In the genomic region with DNA sequence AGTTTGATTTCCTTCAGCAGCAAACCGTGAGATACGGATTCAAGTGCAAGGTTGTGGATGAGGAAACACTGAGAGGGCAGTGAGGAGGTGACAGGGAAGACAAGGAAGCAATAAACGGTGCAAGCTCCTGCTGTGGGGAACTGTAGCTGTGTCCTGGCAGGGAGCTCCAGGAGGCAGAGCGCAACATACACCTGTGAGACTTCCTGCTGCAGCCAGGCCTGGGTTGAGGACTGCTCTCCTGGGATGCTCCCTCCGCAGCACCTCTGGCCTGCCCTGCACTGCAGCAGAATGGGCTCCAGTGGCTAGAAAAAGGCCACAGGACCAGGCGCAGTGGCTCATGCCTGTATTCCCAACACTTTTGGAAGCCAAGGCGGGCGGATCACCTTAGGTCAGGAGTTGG, we compare ENCODE assay signal across 28 cellular contexts.
"Had no signal": no experiment of that assay in that cellular context is flagged by ENCODE, and none has a peak within 500 bp of the region (broad histone marks: within the 10 kb centered on the region; RNA-seq: fewer than 3 reads in every experiment).

No MANE protein-coding gene starts in this region.

- H3K27ac Mint-ChIP-seq: activated CD4-positive, alpha-beta memory T cell treated with anti-CD3 and anti-CD28 coated beads for 36 hours; activated naive CD4-positive, alpha-beta T cell treated with anti-CD3 and anti-CD28 coated beads for 36 hours; activated naive CD8-positive, alpha-beta T cell treated with anti-CD3 and anti-CD28 coated beads for 36 hours; activated T-helper 1 cell treated with anti-CD3 and anti-CD28 coated beads, Interleukin-12 subunit alpha, Interleukin-12 subunit beta, Interleukin-2, Interleukin-4 antibody, amounts not matched to agents 30 ng/mL and 10 ng/mL and 1 ng/mL, durations not matched to agents 14 hours and 24 hours and 36 hours; effector memory CD8-positive, alpha-beta T cell; naive B cell; T-helper 2 cell treated with Interferon-gamma antibody and Interleukin-4, amounts not matched to agents 5 μg/mL and 100 μg/mL, for 36 hours had no signal

- H3K27ac ChIP-seq: adrenal gland, body of pancreas, coronary artery, dorsolateral prefrontal cortex, gastroesophageal sphincter, testis, transverse colon, VCaP had no signal

- H3K4me3 Mint-ChIP-seq: activated CD4-positive, alpha-beta memory T cell treated with anti-CD3 and anti-CD28 coated beads for 36 hours; activated naive CD4-positive, alpha-beta T cell treated with anti-CD3 and anti-CD28 coated beads for 36 hours; activated naive CD8-positive, alpha-beta T cell treated with anti-CD3 and anti-CD28 coated beads for 36 hours; activated T-helper 1 cell treated with anti-CD3 and anti-CD28 coated beads, Interleukin-12 subunit alpha, Interleukin-12 subunit beta, Interleukin-2, Interleukin-4 antibody, amounts not matched to agents 30 ng/mL and 10 ng/mL and 1 ng/mL, durations not matched to agents 14 hours and 24 hours and 36 hours; effector memory CD8-positive, alpha-beta T cell; naive B cell; neural crest cell; T-helper 2 cell treated with Interferon-gamma antibody and Interleukin-4, amounts not matched to agents 5 μg/mL and 100 μg/mL, for 36 hours had no signal

- H3K9me3 Mint-ChIP-seq: activated CD4-positive, alpha-beta memory T cell treated with anti-CD3 and anti-CD28 coated beads for 36 hours; activated naive CD4-positive, alpha-beta T cell treated with anti-CD3 and anti-CD28 coated beads for 36 hours; activated naive CD8-positive, alpha-beta T cell treated with anti-CD3 and anti-CD28 coated beads for 36 hours; activated T-helper 1 cell treated with anti-CD3 and anti-CD28 coated beads, Interleukin-12 subunit alpha, Interleukin-12 subunit beta, Interleukin-2, Interleukin-4 antibody, amounts not matched to agents 30 ng/mL and 10 ng/mL and 1 ng/mL, durations not matched to agents 14 hours and 24 hours and 36 hours; effector memory CD8-positive, alpha-beta T cell; naive B cell; neural crest cell; T-helper 2 cell treated with Interferon-gamma antibody and Interleukin-4, amounts not matched to agents 5 μg/mL and 100 μg/mL, for 36 hours had no signal

- H3K4me3 ChIP-seq: adrenal gland, body of pancreas, coronary artery, dorsolateral prefrontal cortex, gastroesophageal sphincter, testis, transverse colon had no signal

- H3K27me3 Mint-ChIP-seq: activated CD4-positive, alpha-beta memory T cell treated with anti-CD3 and anti-CD28 coated beads for 36 hours; activated naive CD8-positive, alpha-beta T cell treated with anti-CD3 and anti-CD28 coated beads for 36 hours had no signal

- ATAC-seq: activated CD4-positive, CD25-positive, alpha-beta regulatory T cell treated with anti-CD3 and anti-CD28 coated beads, Interleukin-2, amount 50 U/mL, for 24 hours; body of pancreas; effector memory CD8-positive, alpha-beta T cell; gastroesophageal sphincter; left cardiac atrium; right cardiac atrium had no signal

- H3K9me3 ChIP-seq: adrenal gland, body of pancreas, gastroesophageal sphincter, testis, transverse colon had no signal

- H3K4me1 ChIP-seq: adrenal gland, body of pancreas, gastroesophageal sphincter, testis, transverse colon had no signal

- H3K27me3 ChIP-seq: adrenal gland, body of pancreas, dorsolateral prefrontal cortex, gastroesophageal sphincter, testis, transverse colon had no signal

- H3K4me1 Mint-ChIP-seq: activated naive CD8-positive, alpha-beta T cell treated with anti-CD3 and anti-CD28 coated beads for 36 hours; neural crest cell had no signal

- DNase-seq: activated CD4-positive, alpha-beta memory T cell treated with anti-CD3 and anti-CD28 coated beads for 36 hours; activated CD4-positive, alpha-beta T cell treated with anti-CD3 and anti-CD28 coated beads for 48 hours; activated CD8-positive, alpha-beta memory T cell treated with anti-CD3 and anti-CD28 coated beads, Interleukin-2, amount 50 U/mL, for 4 hours; activated effector memory CD4-positive, alpha-beta T cell treated with anti-CD3 and anti-CD28 coated beads, Interleukin-2, amount 50 U/mL, for 16 hours; activated naive CD4-positive, alpha-beta T cell treated with anti-CD3 and anti-CD28 coated beads for 36 hours; activated naive CD8-positive, alpha-beta T cell treated with anti-CD3 and anti-CD28 coated beads for 36 hours; activated T-cell treated with anti-CD3 and anti-CD28 coated beads, Interleukin-2, amount 50 U/mL, for 1 hour; adrenal gland; aorta; body of pancreas; effector memory CD8-positive, alpha-beta T cell; hippocampal formation; left cardiac atrium; mammary epithelial cell; naive B cell; posterior cingulate gyrus; right cardiac atrium; stimulated activated naive CD4-positive, alpha-beta T cell treated with Interleukin-2 at 50 U/mL for 16 hours; testis; transverse colon had no signal

- H3K36me3 ChIP-seq: adrenal gland, transverse colon had no signal
